Comparison of ENCODE assay signal across 19 cellular contexts in the genomic region with DNA sequence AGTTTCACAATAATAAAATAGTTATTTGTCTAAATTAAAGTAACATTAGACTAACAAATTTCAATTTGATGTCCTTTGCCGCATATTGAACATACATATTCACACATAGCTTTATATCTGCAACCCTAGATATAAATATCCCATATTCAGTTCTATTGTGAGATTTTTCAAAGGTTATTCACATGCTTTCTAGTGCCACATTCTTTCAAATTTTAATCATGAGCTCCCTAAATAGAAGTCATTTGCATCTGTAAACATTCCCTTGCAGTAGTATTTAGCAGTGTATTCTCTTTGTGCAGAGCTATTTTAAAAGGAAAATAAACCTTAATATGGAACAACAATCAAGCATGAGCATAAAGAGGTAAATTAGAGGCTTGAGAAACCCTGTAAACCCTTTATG.
"Had no signal": no experiment of that assay in that cellular context is flagged by ENCODE, and none has a peak within 500 bp of the region (broad histone marks: within the 10 kb centered on the region; RNA-seq: fewer than 3 reads in every experiment).

No MANE protein-coding gene starts in this region.

- DNase-seq: activated CD4-positive, alpha-beta T cell treated with anti-CD3 and anti-CD28 coated beads for 48 hours; activated CD4-positive, CD25-positive, alpha-beta regulatory T cell; activated CD8-positive, alpha-beta memory T cell treated with anti-CD3 and anti-CD28 coated beads, Interleukin-2, amount 50 U/mL, for 4 hours; activated naive CD4-positive, alpha-beta T cell treated with anti-CD3 and anti-CD28 coated beads, Interleukin-2, amount 10 ng/mL, durations not matched to agents 7 days and 5 days; activated naive CD8-positive, alpha-beta T cell treated with anti-CD3 and anti-CD28 coated beads, Interleukin-2, amount 50 U/mL, for 24 hours; activated T-cell treated with anti-CD3 and anti-CD28 coated beads, Interleukin-2, amount 50 U/mL, for 4 hours; cerebellar nuclear complex; effector memory CD8-positive, alpha-beta T cell; foreskin keratinocyte; left ventricle myocardium superior; mucosa of descending colon; naive thymus-derived CD8-positive, alpha-beta T cell; spleen; stimulated activated naive B cell treated with anti-CD40 and anti-IgM and Interleukin-4, amounts not matched to agents 10 μg/mL and 1 μg/mL and 100 μg/mL, for 72 hours; T-cell; upper lobe of right lung had no signal

- H3K36me3 ChIP-seq: ascending aorta, spleen, thoracic aorta, upper lobe of right lung had no signal

- H3K79me2 ChIP-seq: parathyroid adenoma had no signal

- H3K27me3 ChIP-seq: ascending aorta, foreskin keratinocyte, spleen, upper lobe of right lung had no signal

- H3K9ac ChIP-seq: parathyroid adenoma had no signal

- ATAC-seq: activated naive CD8-positive, alpha-beta T cell treated with anti-CD3 and anti-CD28 coated beads, Interleukin-2, amount 50 U/mL, for 24 hours; activated T-cell treated with anti-CD3 and anti-CD28 coated beads, Interleukin-2, amount 50 U/mL, for 4 hours; effector memory CD8-positive, alpha-beta T cell; foreskin keratinocyte; mucosa of descending colon; naive thymus-derived CD8-positive, alpha-beta T cell; stimulated activated naive B cell treated with anti-CD40 and anti-IgM and Interleukin-4, amounts not matched to agents 10 μg/mL and 1 μg/mL and 100 μg/mL, for 72 hours; T-cell; upper lobe of right lung had no signal

- H3K9me3 ChIP-seq: ascending aorta, mucosa of descending colon, spleen, thoracic aorta, upper lobe of right lung had no signal

- H2AFZ ChIP-seq: parathyroid adenoma had no signal

- H3K4me1 ChIP-seq: ascending aorta, parathyroid adenoma, upper lobe of right lung had no signal

- H3K27ac ChIP-seq: ascending aorta, foreskin keratinocyte, parathyroid adenoma, thoracic aorta, upper lobe of right lung had no signal

- H3K4me3 ChIP-seq: ascending aorta, mucosa of descending colon, spleen, thoracic aorta, upper lobe of right lung had no signal
